Comparison of ENCODE assay signal across 9 cellular contexts in the genomic region with DNA sequence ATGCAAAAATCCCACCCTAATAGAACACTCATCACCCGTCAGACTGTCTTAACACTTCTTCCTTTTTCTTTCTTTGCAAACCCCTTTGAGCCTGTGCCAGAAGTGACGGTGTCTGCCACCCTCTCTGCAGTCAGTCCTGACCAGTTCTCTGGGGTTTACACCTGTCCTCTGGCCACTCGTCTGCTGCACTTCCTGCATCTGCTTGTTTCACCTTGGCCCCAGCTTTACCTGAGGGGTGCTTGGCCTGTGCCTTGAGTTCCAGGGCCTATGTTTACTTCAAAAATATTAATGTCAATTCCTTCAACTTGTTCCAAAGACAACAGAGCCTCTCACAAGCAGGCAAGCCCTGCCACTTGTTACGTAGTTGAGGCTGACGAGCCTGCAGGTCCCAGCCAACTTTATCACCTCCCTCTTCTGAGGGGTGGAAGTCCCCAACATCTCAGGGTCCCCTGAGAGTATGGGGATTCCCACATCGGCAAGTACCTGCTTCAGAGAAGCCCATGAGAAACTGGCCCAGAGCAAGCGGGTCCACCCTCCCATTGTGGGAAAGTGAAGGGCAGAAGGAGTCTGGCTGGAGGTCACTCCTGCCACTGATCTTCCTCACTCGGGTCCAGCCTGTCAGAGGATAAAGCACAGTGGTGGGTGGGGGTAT.
DNase-seq lines count a peak whose midpoint lies in the region; ATAC-seq and TF ChIP-seq lines count a peak whose summit lies in the region.
"Had no signal": no experiment of that assay in that cellular context is flagged by ENCODE, and none has a peak within 500 bp of the region (broad histone marks: within the 10 kb centered on the region; RNA-seq: fewer than 3 reads in every experiment).

No MANE protein-coding gene starts in this region.

- H3K9me3 ChIP-seq in OCI-LY1 (ENCODE audit: low read length) = no peaks in the 10 kb centered on the region

- no peaks in the 10 kb centered on the region for H3K27me3 ChIP-seq in OCI-LY1 (ENCODE audit: insufficient read depth, low read length)

- peaks cover 58% of the 10 kb centered on the region for H3K4me1 ChIP-seq in OCI-LY1 (ENCODE audit: insufficient read depth, low read length, severe bottlenecking)

- peak overlapping the region; percentile 20; the same call in 1 of the 2 replicates for H3K4me2 ChIP-seq in OCI-LY1 (ENCODE audit: low read length)

- H3K4me3 ChIP-seq in OCI-LY1 (ENCODE audit: low read depth, low read length, poor library complexity, severe bottlenecking) (no peak overlapping the region), foreskin fibroblast (ENCODE audit: low read depth in 1 of 2, low read length in 2 of 2) (no peak overlapping the region)

- no peak for DNase-seq in activated CD4-positive, alpha-beta memory T cell treated with anti-CD3 and anti-CD28 coated beads, Interleukin-2, amount 10 ng/mL, durations not matched to agents 7 days and 5 days
- DNase-seq in activated CD4-positive, alpha-beta memory T cell treated with anti-CD3 and anti-CD28 coated beads for 36 hours = no peak
- peak; percentile 19 for DNase-seq in stimulated activated naive CD8-positive, alpha-beta T cell treated with anti-CD3 and anti-CD28 coated beads, Interleukin-15, Interleukin-2, amounts not matched to agents 100 U/mL and 50 U/mL, for 24 hours
- DNase-seq in COLO829 (ENCODE audit: low spot score) (no peak), foreskin fibroblast (no peak)
- DNase-seq in stimulated activated CD4-positive, alpha-beta T cell treated with anti-CD3 and anti-CD28 coated beads, Interleukin-1b, Interleukin-23, amount 100 ng/mL, for 48 hours = no peak
- DNase-seq: OCI-M1 had no signal

- intact Hi-C loops in activated CD4-positive, alpha-beta memory T cell treated with anti-CD3 and anti-CD28 coated beads for 36 hours (cut with micrococcal nuclease) = no loop called here

- peak overlapping the region; percentile 44 for H3K27ac Mint-ChIP-seq in activated CD4-positive, alpha-beta memory T cell treated with anti-CD3 and anti-CD28 coated beads, Interleukin-2, amount 10 ng/mL, durations not matched to agents 7 days and 5 days
- H3K27ac Mint-ChIP-seq in activated CD4-positive, alpha-beta memory T cell treated with anti-CD3 and anti-CD28 coated beads for 36 hours = no peak overlapping the region

- H3K9me2 ChIP-seq in OCI-LY1 (ENCODE audit: low read depth, low read length) = no peaks in the 10 kb centered on the region

- no peaks in the 10 kb centered on the region for H3K36me3 ChIP-seq in OCI-LY1 (ENCODE audit: insufficient read depth, low read length)

- CTCF ChIA-PET in activated CD4-positive, alpha-beta memory T cell treated with anti-CD3 and anti-CD28 coated beads, Interleukin-2, amount 10 ng/mL, durations not matched to agents 7 days and 5 days (lab: Charles Lee) = no interaction called here
- CTCF ChIA-PET in activated CD4-positive, alpha-beta memory T cell treated with anti-CD3 and anti-CD28 coated beads for 36 hours (lab: Charles Lee) = no interaction called here

- no peak overlapping the region for H3K4me3 Mint-ChIP-seq in activated CD4-positive, alpha-beta memory T cell treated with anti-CD3 and anti-CD28 coated beads, Interleukin-2, amount 10 ng/mL, durations not matched to agents 7 days and 5 days
- H3K4me3 Mint-ChIP-seq in activated CD4-positive, alpha-beta memory T cell treated with anti-CD3 and anti-CD28 coated beads for 36 hours = no peak overlapping the region

- peak overlapping the region; percentile 11; the same call in 1 of the 2 replicates for H3K9ac ChIP-seq in OCI-LY1 (ENCODE audit: low read length)

- peak overlapping the region; percentile 51; the same call in 1 of the 2 replicates for H2AFZ ChIP-seq in OCI-LY1 (ENCODE audit: low read length)

- H3K9me3 Mint-ChIP-seq in activated CD4-positive, alpha-beta memory T cell treated with anti-CD3 and anti-CD28 coated beads, Interleukin-2, amount 10 ng/mL, durations not matched to agents 7 days and 5 days = no peaks in the 10 kb centered on the region
- no peaks in the 10 kb centered on the region for H3K9me3 Mint-ChIP-seq in activated CD4-positive, alpha-beta memory T cell treated with anti-CD3 and anti-CD28 coated beads for 36 hours

- POLR2A ChIA-PET in activated CD4-positive, alpha-beta memory T cell treated with anti-CD3 and anti-CD28 coated beads, Interleukin-2, amount 10 ng/mL, durations not matched to agents 7 days and 5 days (lab: Charles Lee) = no interaction called here
- POLR2A ChIA-PET in activated CD4-positive, alpha-beta memory T cell treated with anti-CD3 and anti-CD28 coated beads for 36 hours (lab: Charles Lee) = no interaction called here

- no peaks in the 10 kb centered on the region for H3K79me2 ChIP-seq in OCI-LY1 (ENCODE audit: insufficient read depth, low read length)

- no peaks in the 10 kb centered on the region for H4K20me1 ChIP-seq in OCI-LY1 (ENCODE audit: insufficient read depth, low read length)

- no peaks in the 10 kb centered on the region for H3K27me3 Mint-ChIP-seq in activated CD4-positive, alpha-beta memory T cell treated with anti-CD3 and anti-CD28 coated beads, Interleukin-2, amount 10 ng/mL, durations not matched to agents 7 days and 5 days
- no peaks in the 10 kb centered on the region for H3K27me3 Mint-ChIP-seq in activated CD4-positive, alpha-beta memory T cell treated with anti-CD3 and anti-CD28 coated beads for 36 hours

- ATAC-seq in HG02571 (IDR thresholded peaks at IDR 0.05; ENCODE audit: unreplicated experiment) = peak; percentile 46
- ATAC-seq in stimulated activated naive CD8-positive, alpha-beta T cell treated with anti-CD3 and anti-CD28 coated beads, Interleukin-15, Interleukin-2, amounts not matched to agents 100 U/mL and 50 U/mL, for 24 hours = peak; percentile 66

- H3F3A ChIP-seq in OCI-LY1 (ENCODE audit: insufficient read depth, low read length) = no peaks in the 10 kb centered on the region

- H3K27ac ChIP-seq in OCI-LY1 (ENCODE audit: low read depth, low read length, poor library complexity, severe bottlenecking) = peak overlapping the region; percentile 54

- TF ChIP-seq CTCF in OCI-LY1 (IDR thresholded peaks at IDR 0.05; ENCODE audit: low read length) = no peak
- TF ChIP-seq CTCF in foreskin fibroblast (IDR thresholded peaks at IDR 0.05; ENCODE audit: low read depth, low read length) = no peak

- no peaks in the 10 kb centered on the region for H3K4me1 Mint-ChIP-seq in activated CD4-positive, alpha-beta memory T cell treated with anti-CD3 and anti-CD28 coated beads, Interleukin-2, amount 10 ng/mL, durations not matched to agents 7 days and 5 days
- H3K4me1 Mint-ChIP-seq in activated CD4-positive, alpha-beta memory T cell treated with anti-CD3 and anti-CD28 coated beads for 36 hours (ENCODE audit: low read depth) = no peaks in the 10 kb centered on the region

- no peaks in the 10 kb centered on the region for H3K36me3 Mint-ChIP-seq in activated CD4-positive, alpha-beta memory T cell treated with anti-CD3 and anti-CD28 coated beads, Interleukin-2, amount 10 ng/mL, durations not matched to agents 7 days and 5 days (ENCODE audit: low read depth)
- H3K36me3 Mint-ChIP-seq in activated CD4-positive, alpha-beta memory T cell treated with anti-CD3 and anti-CD28 coated beads for 36 hours = no peaks in the 10 kb centered on the region
